In genomic region chr6:56649053-56649769, GRCh38 we compare ENCODE assay signal across 12 cellular contexts. TPM values are rescaled to one million over a fixed set of nuclear protein-coding genes. Genes with fewer than 3 reads are reported as not detected.
DNase-seq lines count a peak whose midpoint lies in the region; ATAC-seq and TF ChIP-seq lines count a peak whose summit lies in the region.
"Had no signal": no experiment of that assay in that cellular context is flagged by ENCODE, and none has a peak within 500 bp of the region (broad histone marks: within the 10 kb centered on the region; RNA-seq: fewer than 3 reads in every experiment).

No MANE protein-coding gene starts in this region.

- H3K4me1 Mint-ChIP-seq in Calu3 (ENCODE audit: low read depth, unreplicated experiment) = peaks cover 54% of the 10 kb centered on the region
- H3K4me1 Mint-ChIP-seq in activated CD8-positive, alpha-beta T cell treated with anti-CD3 and anti-CD28 coated beads, Interleukin-2, amount 10 ng/mL, durations not matched to agents 7 days and 5 days (ENCODE audit: low read depth) = no peaks in the 10 kb centered on the region
- no peaks in the 10 kb centered on the region for H3K4me1 Mint-ChIP-seq in activated CD4-positive, alpha-beta memory T cell treated with anti-CD3 and anti-CD28 coated beads, Interleukin-2, amount 10 ng/mL, durations not matched to agents 7 days and 5 days

- no peak for ATAC-seq in activated CD8-positive, alpha-beta T cell treated with anti-CD3 and anti-CD28 coated beads, Interleukin-2, amount 10 ng/mL, durations not matched to agents 7 days and 5 days

- no peaks in the 10 kb centered on the region for H3K9me3 Mint-ChIP-seq in Calu3 (ENCODE audit: low read depth, unreplicated experiment)
- H3K9me3 Mint-ChIP-seq in activated CD8-positive, alpha-beta T cell treated with anti-CD3 and anti-CD28 coated beads, Interleukin-2, amount 10 ng/mL, durations not matched to agents 7 days and 5 days (ENCODE audit: insufficient read depth) = no peaks in the 10 kb centered on the region
- H3K9me3 Mint-ChIP-seq in activated CD4-positive, alpha-beta memory T cell treated with anti-CD3 and anti-CD28 coated beads, Interleukin-2, amount 10 ng/mL, durations not matched to agents 7 days and 5 days = no peaks in the 10 kb centered on the region

- CTCF ChIA-PET in Calu3 (lab: Charles Lee) = interaction anchor here (0.7 to 1.2 kb wide), 3 partner anchors 14 to 44 kb away, joined by 3 to 4 read pairs (median 3); no protein-coding TSS in a partner anchor
- CTCF ChIA-PET in activated CD8-positive, alpha-beta T cell treated with anti-CD3 and anti-CD28 coated beads, Interleukin-2, amount 10 ng/mL, durations not matched to agents 7 days and 5 days (lab: Charles Lee) = interaction anchor here (1.0 kb wide), 1 partner anchor 9 kb away, joined by 3 read pairs; no protein-coding TSS in a partner anchor
- CTCF ChIA-PET in activated CD4-positive, alpha-beta memory T cell treated with anti-CD3 and anti-CD28 coated beads, Interleukin-2, amount 10 ng/mL, durations not matched to agents 7 days and 5 days (lab: Charles Lee) = interaction anchor here (0.7 to 1.0 kb wide), 2 partner anchors 20 to 49 kb away, joined by 4 read pairs; no protein-coding TSS in a partner anchor

- no peaks in the 10 kb centered on the region for H3K27me3 Mint-ChIP-seq in Calu3 (ENCODE audit: unreplicated experiment)
- H3K27me3 Mint-ChIP-seq in activated CD8-positive, alpha-beta T cell treated with anti-CD3 and anti-CD28 coated beads, Interleukin-2, amount 10 ng/mL, durations not matched to agents 7 days and 5 days (ENCODE audit: low read depth) = peaks cover 3% of the 10 kb centered on the region
- peaks cover 2% of the 10 kb centered on the region for H3K27me3 Mint-ChIP-seq in activated CD4-positive, alpha-beta memory T cell treated with anti-CD3 and anti-CD28 coated beads, Interleukin-2, amount 10 ng/mL, durations not matched to agents 7 days and 5 days

- H3K4me3 ChIP-seq in NB4 (ENCODE audit: low read depth, low read length) (no peak overlapping the region), fibroblast of the aortic adventitia (ENCODE audit: low read depth, low read length) (no peak overlapping the region)
- H3K4me3 ChIP-seq: SJCRH30 had no signal

- no peak for TF ChIP-seq CTCF in Calu3 (IDR thresholded peaks at IDR 0.05; ENCODE audit: unreplicated experiment)
- TF ChIP-seq CTCF in NB4 (IDR thresholded peaks at IDR 0.05; ENCODE audit: low read depth, low read length) = no peak
- TF ChIP-seq CTCF in fibroblast of the aortic adventitia (IDR thresholded peaks at IDR 0.05; ENCODE audit: insufficient read depth, low read length) = no peak

- TF ChIP-seq POLR2A in NB4 (IDR thresholded peaks at IDR 0.05; ENCODE audit: extremely low read depth, insufficient read length) = no peak

- POLR2A ChIA-PET in activated CD8-positive, alpha-beta T cell treated with anti-CD3 and anti-CD28 coated beads, Interleukin-2, amount 10 ng/mL, durations not matched to agents 7 days and 5 days (lab: Charles Lee) = no interaction called here
- POLR2A ChIA-PET in activated CD4-positive, alpha-beta memory T cell treated with anti-CD3 and anti-CD28 coated beads, Interleukin-2, amount 10 ng/mL, durations not matched to agents 7 days and 5 days (lab: Charles Lee) = no interaction called here

- peak overlapping the region; percentile 90 for H3K27ac Mint-ChIP-seq in Calu3 (ENCODE audit: unreplicated experiment)
- no peak overlapping the region for H3K27ac Mint-ChIP-seq in activated CD8-positive, alpha-beta T cell treated with anti-CD3 and anti-CD28 coated beads, Interleukin-2, amount 10 ng/mL, durations not matched to agents 7 days and 5 days
- H3K27ac Mint-ChIP-seq in activated CD4-positive, alpha-beta memory T cell treated with anti-CD3 and anti-CD28 coated beads, Interleukin-2, amount 10 ng/mL, durations not matched to agents 7 days and 5 days = no peak overlapping the region

- intact Hi-C loops in Calu3 (cut with micrococcal nuclease; ENCODE audit: unreplicated experiment) = no loop called here

- DNase-seq in Calu3 = no peak
- peak; percentile 6 for DNase-seq in NB4 (ENCODE audit: low read depth)
- DNase-seq in OCI-M1 (lab: John Stamatoyannopoulos, UW) = peak; percentile 49
- peak; percentile 42 for DNase-seq in fibroblast of the aortic adventitia (ENCODE audit: low read depth)
- no peak for DNase-seq in SKM-1 treated with dmso at 0.1 percent for 144 hours (lab: John Stamatoyannopoulos, UW; ENCODE audit: unreplicated experiment)
- DNase-seq in activated CD8-positive, alpha-beta T cell treated with anti-CD3 and anti-CD28 coated beads, Interleukin-2, amount 10 ng/mL, durations not matched to agents 7 days and 5 days = no peak
- no peak for DNase-seq in activated CD4-positive, alpha-beta memory T cell treated with anti-CD3 and anti-CD28 coated beads, Interleukin-2, amount 10 ng/mL, durations not matched to agents 7 days and 5 days
- no peak for DNase-seq in NCI-H1930 (lab: John Stamatoyannopoulos, UW)
- DNase-seq: amniotic stem cell; MV-4-11; stimulated activated CD4-positive, alpha-beta T cell treated with anti-CD3 and anti-CD28 coated beads, Interleukin-4, amount 100 ng/mL, for 24 hours had no signal

- peaks cover 58% of the 10 kb centered on the region for H3K36me3 Mint-ChIP-seq in Calu3 (ENCODE audit: insufficient read depth, unreplicated experiment)
- H3K36me3 Mint-ChIP-seq in activated CD8-positive, alpha-beta T cell treated with anti-CD3 and anti-CD28 coated beads, Interleukin-2, amount 10 ng/mL, durations not matched to agents 7 days and 5 days (ENCODE audit: low read depth) = no peaks in the 10 kb centered on the region
- no peaks in the 10 kb centered on the region for H3K36me3 Mint-ChIP-seq in activated CD4-positive, alpha-beta memory T cell treated with anti-CD3 and anti-CD28 coated beads, Interleukin-2, amount 10 ng/mL, durations not matched to agents 7 days and 5 days (ENCODE audit: low read depth)

- H3K4me3 Mint-ChIP-seq in Calu3 (ENCODE audit: low read depth, unreplicated experiment) = peak overlapping the region; percentile 17
- H3K4me3 Mint-ChIP-seq in activated CD8-positive, alpha-beta T cell treated with anti-CD3 and anti-CD28 coated beads, Interleukin-2, amount 10 ng/mL, durations not matched to agents 7 days and 5 days = no peak overlapping the region
- no peak overlapping the region for H3K4me3 Mint-ChIP-seq in activated CD4-positive, alpha-beta memory T cell treated with anti-CD3 and anti-CD28 coated beads, Interleukin-2, amount 10 ng/mL, durations not matched to agents 7 days and 5 days

- BruUV-seq in Calu3 (replicated peaks; lab: Mats Ljungman, UMichigan) = no TSS peak

RNA-seq across cellular contexts. Expression of gene DST, which starts 6.5 kb away (rescaled TPM):
- total RNA-seq in Calu3 (2022) = 177 and 212 TPM in 2 replicates
- total RNA-seq in fibroblast of the aortic adventitia (ENCODE audit: low replicate concordance) = 505 and 613 TPM in 2 replicates
- total RNA-seq in activated CD8-positive, alpha-beta T cell treated with anti-CD3 and anti-CD28 coated beads, Interleukin-2, amount 10 ng/mL, durations not matched to agents 7 days and 5 days = under 1 TPM; 0.76 to 0.79 TPM
- 1 to 10 TPM; 5.4 to 5.5 TPM for total RNA-seq in activated CD4-positive, alpha-beta memory T cell treated with anti-CD3 and anti-CD28 coated beads, Interleukin-2, amount 10 ng/mL, durations not matched to agents 7 days and 5 days

Comparison
In these comparisons a context has a peak if more than half of its experiments do, and no peak if none do; other contexts are left out.
1. DNase-seq: peak in NB4 (single experiment), OCI-M1 (single experiment) and fibroblast of the aortic adventitia (single experiment); none in Calu3 (single experiment), SKM-1 treated with dmso at 0.1 percent for 144 hours (single experiment), activated CD8-positive, alpha-beta T cell treated with anti-CD3 and anti-CD28 coated beads, Interleukin-2, amount 10 ng/mL, durations not matched to agents 7 days and 5 days (single experiment), activated CD4-positive, alpha-beta memory T cell treated with anti-CD3 and anti-CD28 coated beads, Interleukin-2, amount 10 ng/mL, durations not matched to agents 7 days and 5 days (single experiment) and NCI-H1930 (0 of 2).
2. RNA of gene DST, which starts 6.5 kb away (total RNA-seq): 505 to 613 TPM in fibroblast of the aortic adventitia and 177 to 212 TPM in Calu3; 5.4 to 5.5 TPM in activated CD4-positive, alpha-beta memory T cell treated with anti-CD3 and anti-CD28 coated beads, Interleukin-2, amount 10 ng/mL, durations not matched to agents 7 days and 5 days and 0.76 to 0.79 TPM in activated CD8-positive, alpha-beta T cell treated with anti-CD3 and anti-CD28 coated beads, Interleukin-2, amount 10 ng/mL, durations not matched to agents 7 days and 5 days; every median in the first group is over 10 times any median in the second.